In the genomic region with DNA sequence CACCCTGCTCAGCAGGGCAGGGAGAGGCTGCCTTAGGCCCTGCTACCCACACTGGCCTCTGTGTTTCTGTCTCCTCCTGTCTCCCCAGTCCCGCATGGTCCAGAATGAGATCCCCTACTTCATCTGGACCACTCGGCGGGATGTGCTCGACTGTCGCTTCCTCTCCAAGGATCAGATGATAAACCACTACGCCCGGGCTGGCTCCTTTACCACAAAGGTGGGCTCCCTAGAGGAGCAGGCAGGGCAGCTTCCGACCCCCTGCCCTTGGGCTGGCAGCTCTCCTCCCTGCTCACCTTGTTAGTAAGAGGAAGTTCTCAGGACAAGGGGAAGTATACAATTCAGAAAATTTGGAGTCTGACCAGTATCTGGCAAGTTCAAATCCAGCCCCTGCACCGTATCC, we compare ENCODE assay signal across 20 cellular contexts. TPM values are rescaled to one million over a fixed set of nuclear protein-coding genes. Genes with fewer than 3 reads are reported as not detected.
DNase-seq lines count a peak whose midpoint lies in the region; ATAC-seq, FAIRE-seq and TF ChIP-seq lines count a peak whose summit lies in the region.
"Had no signal": no experiment of that assay in that cellular context is flagged by ENCODE, and none has a peak within 500 bp of the region (broad histone marks: within the 10 kb centered on the region; RNA-seq: fewer than 3 reads in every experiment).

No MANE protein-coding gene starts in this region.

- intact Hi-C loops in upper lobe of right lung (cut with DNase I): no loop called here

- H3K56ac ChIP-seq in H1 (replicated peaks; ENCODE audit: insufficient read length, low read depth, low read length): no peak overlapping the region

- H2BK12ac ChIP-seq in H1 (ENCODE audit: low read depth, low read length): no peak overlapping the region
- H2BK12ac ChIP-seq in neuronal stem cell (ENCODE audit: low read length): no peak overlapping the region

- H3K27ac Mint-ChIP-seq in astrocyte (ENCODE audit: unreplicated experiment): no peak overlapping the region
- H3K27ac Mint-ChIP-seq: GM23338, H9 had no signal

- no peak for TF ChIP-seq EP300 in H1 (IDR thresholded peaks at IDR 0.05; ENCODE audit: borderline replicate concordance in 1 of 2, low read depth in 2 of 2, low read length in 2 of 2)

- no peak for TF ChIP-seq RAD21 in H1 (IDR thresholded peaks at IDR 0.05 in 1 of 2, conservative IDR thresholded peaks at IDR 0.05 in 1 of 2; ENCODE audit: low read depth in 2 of 2, low read length in 2 of 2)

- POLR2A ChIA-PET in H1 (lab: Charles Lee; ENCODE audit: partially characterized antibody): no interaction called here

- H3K9ac ChIP-seq in astrocyte (ENCODE audit: low read length) (no peak overlapping the region), H1 (replicated peaks in 1 of 4; ENCODE audit: extremely low read depth in 1 of 4, low read depth in 3 of 4, low read length in 3 of 4) (no peak overlapping the region), neuronal stem cell (ENCODE audit: low read depth, low read length, poor library complexity) (no peak overlapping the region)

- no peaks in the 10 kb centered on the region for H3K27me3 ChIP-seq in astrocyte (ENCODE audit: insufficient read depth, low read length)
- peaks cover 0 to 5% (median 5%) of the 10 kb centered on the region in 4 experiments; a peak in 4 of 7 replicates for H3K27me3 ChIP-seq in H1 (replicated peaks in 1 of 4; ENCODE audit: control insufficient read depth in 3 of 4, extremely low read depth in 1 of 4, insufficient read depth in 3 of 4, low read length in 3 of 4)
- no peaks in the 10 kb centered on the region for H3K27me3 ChIP-seq in neuronal stem cell (ENCODE audit: control insufficient read depth in 3 of 3, insufficient read depth in 3 of 3, low read depth in 1 of 3, low read length in 3 of 3)
- no peaks in the 10 kb centered on the region for H3K27me3 ChIP-seq in upper lobe of right lung
- H3K27me3 ChIP-seq: BE2C had no signal

- H3K9me3 ChIP-seq in astrocyte (ENCODE audit: insufficient read depth, low read depth, low read length): no peaks in the 10 kb centered on the region
- H3K9me3 ChIP-seq in H1 (ENCODE audit: insufficient read depth in 2 of 2, low read depth in 1 of 2, low read length in 1 of 2): no peaks in the 10 kb centered on the region
- no peaks in the 10 kb centered on the region for H3K9me3 ChIP-seq in neuronal stem cell (replicated peaks in 1 of 2; ENCODE audit: control insufficient read depth in 2 of 2, insufficient read depth in 1 of 2, low read depth in 1 of 2, low read length in 2 of 2)
- no peaks in the 10 kb centered on the region for H3K9me3 ChIP-seq in upper lobe of right lung
- H3K9me3 ChIP-seq: A549, BE2C had no signal

- FAIRE-seq in astrocyte (lab: Jason Lieb, UNC): no peak
- no peak for FAIRE-seq in H1 (lab: Jason Lieb, UNC)
- FAIRE-seq: A549, D721Med, G401.6, GM12891 had no signal

- no peaks in the 10 kb centered on the region for H3K4me1 ChIP-seq in astrocyte (ENCODE audit: insufficient read depth, low read length)
- H3K4me1 ChIP-seq in H1 (replicated peaks in 1 of 4; ENCODE audit: control insufficient read depth in 3 of 4, insufficient read depth in 4 of 4, low read length in 3 of 4): no peaks in the 10 kb centered on the region
- H3K4me1 ChIP-seq in neuronal stem cell (ENCODE audit: control insufficient read depth in 2 of 2, insufficient read depth in 1 of 2, low read depth in 1 of 2, low read length in 2 of 2): no peaks in the 10 kb centered on the region
- H3K4me1 ChIP-seq in upper lobe of right lung: no peaks in the 10 kb centered on the region
- H3K4me1 ChIP-seq: BE2C had no signal

- H3K18ac ChIP-seq in H1 (ENCODE audit: extremely low read depth, low read length) (no peak overlapping the region), neuronal stem cell (ENCODE audit: low read length) (no peak overlapping the region)

- TF ChIP-seq POLR2A in H1 (IDR thresholded peaks at IDR 0.05; ENCODE audit: control extremely low read depth in 1 of 2, low read depth in 2 of 2, low read length in 2 of 2): no peak

- H2AFZ ChIP-seq in astrocyte (ENCODE audit: low read depth, low read length): no peak overlapping the region
- H2AFZ ChIP-seq in H1 (ENCODE audit: low read length): no peak overlapping the region
- H2AFZ ChIP-seq in neuronal stem cell (ENCODE audit: low read length): no peak overlapping the region
- H2AFZ ChIP-seq: GM23338 had no signal

- H3K4ac ChIP-seq in H1 (replicated peaks; ENCODE audit: insufficient read length, low read depth, low read length) (no peak overlapping the region), neuronal stem cell (ENCODE audit: low read length) (no peak overlapping the region)

- H3K36me3 Mint-ChIP-seq in astrocyte (ENCODE audit: low read depth, unreplicated experiment): peaks cover 20% of the 10 kb centered on the region

- no peaks in the 10 kb centered on the region; the same call in 1 of the 2 replicates for H3K23me2 ChIP-seq in H1 (ENCODE audit: low read depth, low read length)

- H2BK120ac ChIP-seq in H1 (replicated peaks; ENCODE audit: low read depth, low read length) (no peak overlapping the region), neuronal stem cell (ENCODE audit: low read depth, low read length) (no peak overlapping the region)

- H3K79me1 ChIP-seq in H1 (ENCODE audit: low read depth, low read length) (no peaks in the 10 kb centered on the region), neuronal stem cell (ENCODE audit: low read depth, low read length) (no peaks in the 10 kb centered on the region)

- no peaks in the 10 kb centered on the region for H3K36me3 ChIP-seq in astrocyte (ENCODE audit: insufficient read depth, low read length)
- H3K36me3 ChIP-seq in H1 (ENCODE audit: control insufficient read depth in 2 of 4, insufficient read depth in 4 of 4, low read length in 3 of 4): no peaks in the 10 kb centered on the region
- peaks cover 7 to 54% of the 10 kb centered on the region in 2 donors for H3K36me3 ChIP-seq in neuronal stem cell (replicated peaks in 1 of 2; ENCODE audit: control insufficient read depth in 2 of 2, insufficient read depth in 2 of 2, low read length in 2 of 2)
- H3K36me3 ChIP-seq in upper lobe of right lung: peaks cover 5% of the 10 kb centered on the region
- H3K36me3 ChIP-seq: BE2C had no signal

- CTCF ChIA-PET in H1 (lab: Charles Lee; ENCODE audit: partially characterized antibody): no interaction called here

- no peak for TF ChIP-seq CTCF in astrocyte (IDR thresholded peaks at IDR 0.05; ENCODE audit: insufficient read depth, low read depth, low read length)
- no peak for TF ChIP-seq CTCF in H1 (IDR thresholded peaks at IDR 0.05; ENCODE audit: control extremely low read depth in 1 of 3, insufficient read depth in 1 of 3, low read depth in 1 of 3, low read length in 3 of 3)
- TF ChIP-seq CTCF in upper lobe of right lung (IDR thresholded peaks at IDR 0.05): no peak

- H4K8ac ChIP-seq in H1 (ENCODE audit: extremely low read depth, insufficient read depth, low read length) (no peak overlapping the region), neuronal stem cell (ENCODE audit: low read depth, low read length) (no peak overlapping the region)

- no peak overlapping the region for H2BK20ac ChIP-seq in H1 (ENCODE audit: low read length)

- H4K5ac ChIP-seq in H1 (ENCODE audit: insufficient read length, low read depth, low read length): no peak overlapping the region

- 0 out of 2 replicates have a peak overlapping the region, but pooled peaks have one; percentile 13 for H2AK5ac ChIP-seq in H1 (ENCODE audit: low read depth, low read length)
- H2AK5ac ChIP-seq in neuronal stem cell (ENCODE audit: low read depth, low read length): no peak overlapping the region

- H3K14ac ChIP-seq in H1 (ENCODE audit: insufficient read length) (no peak overlapping the region), neuronal stem cell (ENCODE audit: low read length) (no peak overlapping the region)

- H3K27me3 Mint-ChIP-seq in astrocyte (ENCODE audit: low read depth, unreplicated experiment): no peaks in the 10 kb centered on the region
- H3K27me3 Mint-ChIP-seq: CD4-positive, alpha-beta memory T cell; IgD-negative memory B cell had no signal

- no peaks in the 10 kb centered on the region for H4K20me1 ChIP-seq in astrocyte (ENCODE audit: insufficient read depth, low read length)
- H4K20me1 ChIP-seq in H1 (replicated peaks in 1 of 2; ENCODE audit: control insufficient read depth in 1 of 2, insufficient read depth in 2 of 2, low read length in 2 of 2): no peaks in the 10 kb centered on the region

- H3K79me2 ChIP-seq in astrocyte (ENCODE audit: insufficient read depth, low read length): no peaks in the 10 kb centered on the region
- H3K79me2 ChIP-seq in H1 (ENCODE audit: control insufficient read depth in 1 of 2, insufficient read depth in 2 of 2, low read length in 2 of 2): no peaks in the 10 kb centered on the region

- DNase-seq in astrocyte (ENCODE audit: low read depth) (no peak), H1 (ENCODE audit: low read depth in 1 of 2, low spot score in 2 of 2) (no peak), neuronal stem cell (ENCODE audit: low spot score) (no peak), upper lobe of right lung (no peak), NCI-H187 treated with DMSO at 0.1 percent for 48 hours (lab: John Stamatoyannopoulos, UW) (no peak), NCI-H1436 (lab: John Stamatoyannopoulos, UW) (no peak)
- DNase-seq: BE2C; CD4-positive, alpha-beta memory T cell; DMS153; DMS79 treated with DMSO at 0.1 percent for 48 hours; EL; H9 had no signal

- H3K4me3 ChIP-seq in astrocyte (ENCODE audit: insufficient read depth, low read depth, low read length) (no peak overlapping the region), H1 (ENCODE audit: extremely low read depth in 1 of 4, insufficient read depth in 2 of 4, low read depth in 3 of 4, low read length in 4 of 4) (no peak overlapping the region), neuronal stem cell (ENCODE audit: low read length in 2 of 2) (no peak overlapping the region), upper lobe of right lung (no peak overlapping the region)
- H3K4me3 ChIP-seq: A549, GM23338 had no signal

- H2BK15ac ChIP-seq in H1 (ENCODE audit: low read length) (no peak overlapping the region), neuronal stem cell (ENCODE audit: low read length) (no peak overlapping the region)

- H3K4me3 Mint-ChIP-seq in astrocyte (ENCODE audit: unreplicated experiment): peak overlapping the region; percentile 5
- H3K4me3 Mint-ChIP-seq: CD4-positive, alpha-beta memory T cell; GM23338; H9; IgD-negative memory B cell had no signal

- H3K23ac ChIP-seq in H1 (ENCODE audit: insufficient read length) (no peak overlapping the region), neuronal stem cell (ENCODE audit: low read depth, low read length, poor library complexity) (no peak overlapping the region)

- H3K4me2 ChIP-seq in astrocyte (ENCODE audit: low read length) (no peak overlapping the region), H1 (ENCODE audit: insufficient read depth in 1 of 2, low read depth in 2 of 2, low read length in 2 of 2) (no peak overlapping the region), neuronal stem cell (ENCODE audit: insufficient read depth, low read length, poor library complexity, severe bottlenecking) (no peak overlapping the region)
- H3K4me2 ChIP-seq: A549, GM23338 had no signal

- H2BK5ac ChIP-seq in H1 (ENCODE audit: low read depth, low read length) (no peak overlapping the region), neuronal stem cell (ENCODE audit: low read length) (peak overlapping the region; percentile 7)

- H3K27ac ChIP-seq in astrocyte (ENCODE audit: low read depth, low read length) (no peak overlapping the region), H1 (ENCODE audit: low read depth, low read length) (no peak overlapping the region), neuronal stem cell (replicated peaks; ENCODE audit: low read length) (no peak overlapping the region), upper lobe of right lung (no peak overlapping the region)
- H3K27ac ChIP-seq: A549, C4-2B had no signal

- H3K9me3 Mint-ChIP-seq in astrocyte (ENCODE audit: unreplicated experiment): peaks cover 2% of the 10 kb centered on the region
- H3K9me3 Mint-ChIP-seq: GM23338, H9, IgD-negative memory B cell had no signal

- WGBS in H1 (ENCODE audit: extremely low coverage in 1 of 2, insufficient coverage in 1 of 2, insufficient read length in 1 of 2, insufficient replicate concordance in 2 of 2, low coverage in 1 of 2, low lambda C conversion rate in 2 of 2, missing lambda C conversion rate in 1 of 2), 2 experiments: 98% methylated on average over 9 of the region's 9 CpGs; no CpG with 5 or more reads in 1 of the 2 experiments
- no CpG with 5 or more reads among the region's 9 CpGs for WGBS in neuronal stem cell (ENCODE audit: extremely low coverage in 2 of 2, insufficient read length in 2 of 2, insufficient replicate concordance in 1 of 2), 2 donors

- H4K91ac ChIP-seq in H1 (replicated peaks; ENCODE audit: insufficient read length, low read length) (no peak overlapping the region), neuronal stem cell (ENCODE audit: low read depth, low read length, poor library complexity) (no peak overlapping the region)

- peaks cover 2% of the 10 kb centered on the region for H3K4me1 Mint-ChIP-seq in astrocyte (ENCODE audit: low read depth, unreplicated experiment)

- ATAC-seq in upper lobe of right lung (peak; percentile 8), GM21529 (IDR thresholded peaks at IDR 0.05; ENCODE audit: unreplicated experiment) (no peak)
- ATAC-seq: A549, GM23338 had no signal

RNA-seq across cellular contexts. Expression of a gene that starts 5.9 kb away (rescaled TPM):
- 25.4 and 29.8 TPM in 2 replicates for total RNA-seq in astrocyte
- 4.3 and 5.9 TPM in 2 replicates for total RNA-seq in H1 (2021; fragmentation: NEBNext Ultra II Directional; extraction: Animal tissue kit (Norgen Biotek cat#: 25700))
- polyA plus RNA-seq in H1 (2011; rRNA removed): 8.9 and 11.4 TPM in 2 replicates
- 11.5 TPM for polyA plus RNA-seq in H1 (2011; cell fraction: cytosol; rRNA removed)
- polyA plus RNA-seq in H1 (2011; cell fraction: nucleus; rRNA removed): 33.1 TPM
- polyA plus RNA-seq in H1 (2012, experiment 1 of 2): 8.7 to 12.5 TPM (median 11.8 TPM) in 4 replicates
- polyA plus RNA-seq in H1 (2012, experiment 2 of 2): 2.6 TPM
- polyA plus RNA-seq in H1 (2013, experiment 1 of 2): 2.8 TPM
- 2.1 TPM for polyA plus RNA-seq in H1 (2013, experiment 2 of 2)
- polyA minus RNA-seq in H1 (2011; rRNA and poly(A)+ RNA removed): 7.1 and 9.4 TPM in 2 replicates
- polyA minus RNA-seq in H1 (2011; cell fraction: cytosol; rRNA and poly(A)+ RNA removed): 3.9 TPM
- 8.7 TPM for polyA minus RNA-seq in H1 (2011; cell fraction: nucleus; rRNA and poly(A)+ RNA removed)
- 18.1 TPM for polyA plus RNA-seq in neuronal stem cell (2013, experiment 1 of 2)
- polyA plus RNA-seq in neuronal stem cell (2013, experiment 2 of 2): 16.9 TPM
- 37.3 TPM for total RNA-seq in upper lobe of right lung

RNA-seq across cellular contexts. Expression of a gene that starts 23.1 kb away (rescaled TPM):
- 187 and 205 TPM in 2 replicates for total RNA-seq in astrocyte
- total RNA-seq in H1 (2021; fragmentation: NEBNext Ultra II Directional; extraction: Animal tissue kit (Norgen Biotek cat#: 25700)): 153 and 154 TPM in 2 replicates
- polyA plus RNA-seq in H1 (2011; rRNA removed): 108 and 138 TPM in 2 replicates
- polyA plus RNA-seq in H1 (2011; cell fraction: cytosol; rRNA removed): 123 TPM
- polyA plus RNA-seq in H1 (2011; cell fraction: nucleus; rRNA removed): 57.4 TPM
- polyA plus RNA-seq in H1 (2012, experiment 1 of 2): 147 to 182 TPM (median 160 TPM) in 4 replicates
- 285 TPM for polyA plus RNA-seq in H1 (2012, experiment 2 of 2)
- polyA plus RNA-seq in H1 (2013, experiment 1 of 2): 80.2 TPM
- 79.8 TPM for polyA plus RNA-seq in H1 (2013, experiment 2 of 2)
- polyA minus RNA-seq in H1 (2011; rRNA and poly(A)+ RNA removed): 107 and 117 TPM in 2 replicates
- polyA minus RNA-seq in H1 (2011; cell fraction: cytosol; rRNA and poly(A)+ RNA removed): 126 TPM
- polyA minus RNA-seq in H1 (2011; cell fraction: nucleus; rRNA and poly(A)+ RNA removed): 71.0 TPM
- polyA plus RNA-seq in neuronal stem cell (2013, experiment 1 of 2): 49.1 TPM
- polyA plus RNA-seq in neuronal stem cell (2013, experiment 2 of 2): 46.8 TPM
- total RNA-seq in upper lobe of right lung: 148 TPM

RNA-seq across cellular contexts. Expression of a gene that starts 23.7 kb away (rescaled TPM):
- 54.5 and 58.7 TPM in 2 replicates for total RNA-seq in astrocyte
- total RNA-seq in H1 (2021; fragmentation: NEBNext Ultra II Directional; extraction: Animal tissue kit (Norgen Biotek cat#: 25700)): 50.3 and 55.2 TPM in 2 replicates
- polyA plus RNA-seq in H1 (2011; rRNA removed): 43.4 and 51.2 TPM in 2 replicates
- polyA plus RNA-seq in H1 (2011; cell fraction: cytosol; rRNA removed): 45.7 TPM
- polyA plus RNA-seq in H1 (2011; cell fraction: nucleus; rRNA removed): 57.8 TPM
- 37.4 to 51.1 TPM (median 48.0 TPM) in 4 replicates for polyA plus RNA-seq in H1 (2012, experiment 1 of 2)
- 61.3 TPM for polyA plus RNA-seq in H1 (2012, experiment 2 of 2)
- 38.5 TPM for polyA plus RNA-seq in H1 (2013, experiment 1 of 2)
- 39.6 TPM for polyA plus RNA-seq in H1 (2013, experiment 2 of 2)
- 19.6 and 23.4 TPM in 2 replicates for polyA minus RNA-seq in H1 (2011; rRNA and poly(A)+ RNA removed)
- polyA minus RNA-seq in H1 (2011; cell fraction: cytosol; rRNA and poly(A)+ RNA removed): 26.8 TPM
- 22.5 TPM for polyA minus RNA-seq in H1 (2011; cell fraction: nucleus; rRNA and poly(A)+ RNA removed)
- 66.2 TPM for polyA plus RNA-seq in neuronal stem cell (2013, experiment 1 of 2)
- 65.3 TPM for polyA plus RNA-seq in neuronal stem cell (2013, experiment 2 of 2)
- total RNA-seq in upper lobe of right lung: 55.8 TPM

RNA-seq across cellular contexts. Expression of a gene that starts 27.8 kb away (rescaled TPM):
- total RNA-seq in astrocyte (35.4 and 36.2 TPM in 2 replicates), upper lobe of right lung (27.7 TPM)
- total RNA-seq in H1 (2021; fragmentation: NEBNext Ultra II Directional; extraction: Animal tissue kit (Norgen Biotek cat#: 25700)): 63.8 and 68.4 TPM in 2 replicates
- 154 and 164 TPM in 2 replicates for polyA plus RNA-seq in H1 (2011; rRNA removed)
- polyA plus RNA-seq in H1 (2011; cell fraction: cytosol; rRNA removed): 89.4 TPM
- polyA plus RNA-seq in H1 (2011; cell fraction: nucleus; rRNA removed): 98.6 TPM
- 57.2 to 70.9 TPM (median 68.0 TPM) in 4 replicates for polyA plus RNA-seq in H1 (2012, experiment 1 of 2)
- 81.1 TPM for polyA plus RNA-seq in H1 (2012, experiment 2 of 2)
- 69.8 TPM for polyA plus RNA-seq in H1 (2013, experiment 1 of 2)
- polyA plus RNA-seq in H1 (2013, experiment 2 of 2): 66.2 TPM
- 49.1 and 51.8 TPM in 2 replicates for polyA minus RNA-seq in H1 (2011; rRNA and poly(A)+ RNA removed)
- 26.6 TPM for polyA minus RNA-seq in H1 (2011; cell fraction: cytosol; rRNA and poly(A)+ RNA removed)
- polyA minus RNA-seq in H1 (2011; cell fraction: nucleus; rRNA and poly(A)+ RNA removed): 28.0 TPM
- polyA plus RNA-seq in neuronal stem cell (2013, experiment 1 of 2): 47.4 TPM
- 44.3 TPM for polyA plus RNA-seq in neuronal stem cell (2013, experiment 2 of 2)

RNA-seq across cellular contexts. Expression of a gene that starts 46.2 kb away (rescaled TPM):
- 5.1 and 7.1 TPM in 2 replicates for total RNA-seq in astrocyte
- 4.8 and 4.9 TPM in 2 replicates for total RNA-seq in H1 (2021; fragmentation: NEBNext Ultra II Directional; extraction: Animal tissue kit (Norgen Biotek cat#: 25700))
- polyA plus RNA-seq in H1 (2011; rRNA removed): 5.1 and 5.3 TPM in 2 replicates
- 7.3 TPM for polyA plus RNA-seq in H1 (2011; cell fraction: cytosol; rRNA removed)
- polyA plus RNA-seq in H1 (2011; cell fraction: nucleus; rRNA removed): 8.2 TPM
- 4.7 to 7.7 TPM (median 5.8 TPM) in 4 replicates for polyA plus RNA-seq in H1 (2012, experiment 1 of 2)
- 7.0 TPM for polyA plus RNA-seq in H1 (2012, experiment 2 of 2)
- polyA plus RNA-seq in H1 (2013, experiment 1 of 2): 4.5 TPM
- polyA plus RNA-seq in H1 (2013, experiment 2 of 2): 4.5 TPM
- polyA minus RNA-seq in H1 (2011; rRNA and poly(A)+ RNA removed): 2.3 and 3.1 TPM in 2 replicates
- polyA minus RNA-seq in H1 (2011; cell fraction: cytosol; rRNA and poly(A)+ RNA removed): 2.9 TPM
- polyA minus RNA-seq in H1 (2011; cell fraction: nucleus; rRNA and poly(A)+ RNA removed): 5.8 TPM
- 15.0 TPM for polyA plus RNA-seq in neuronal stem cell (2013, experiment 1 of 2)
- 14.5 TPM for polyA plus RNA-seq in neuronal stem cell (2013, experiment 2 of 2)
- total RNA-seq in upper lobe of right lung: 35.7 TPM
